8 cellular contexts compared by ENCODE assay signal in the genomic region with DNA sequence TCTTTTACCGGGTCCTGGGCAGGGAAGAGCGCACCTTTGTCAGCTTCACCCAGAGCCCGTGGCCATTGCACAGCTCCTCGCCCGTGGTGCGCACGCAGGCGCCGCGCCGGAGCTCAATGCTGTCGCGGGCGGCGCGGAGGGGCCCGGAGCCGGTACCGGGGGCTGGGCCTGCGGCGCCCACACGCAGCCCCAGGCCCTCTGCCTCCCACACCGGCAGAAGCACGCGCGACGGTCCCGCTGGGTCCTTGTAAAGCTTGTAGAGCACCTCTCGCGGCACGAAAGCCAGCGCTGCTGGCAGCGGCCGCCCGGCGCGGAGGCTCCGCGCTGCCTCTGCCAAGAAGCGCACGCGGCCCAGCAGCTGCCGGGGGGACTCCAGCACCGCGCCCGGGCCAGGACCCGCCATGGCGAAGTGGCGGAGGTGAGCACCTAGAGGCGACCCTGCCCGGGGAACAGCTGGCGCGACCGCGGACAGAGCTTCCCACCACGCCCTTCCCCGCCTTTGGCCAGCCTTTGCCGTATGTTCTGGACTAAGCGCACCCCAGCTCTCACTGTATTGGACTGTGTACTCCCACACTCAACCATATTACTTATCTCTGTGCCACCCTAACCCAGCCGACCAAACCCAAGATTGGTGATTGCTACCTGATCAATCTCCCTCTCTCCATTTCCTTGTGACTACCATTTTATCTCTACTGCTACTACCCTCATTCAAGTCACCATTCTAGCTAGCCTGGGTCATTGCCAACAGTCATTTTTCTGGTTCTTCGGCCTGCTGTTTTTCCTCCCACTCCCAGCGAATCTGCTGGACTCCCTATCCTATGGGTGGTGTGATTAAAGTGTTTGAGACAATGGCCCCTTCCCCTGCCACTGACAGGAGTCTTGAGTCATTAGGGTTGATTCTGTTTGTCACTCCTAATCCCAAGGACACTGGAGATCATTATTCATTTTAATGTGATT. TPM values are rescaled to one million over a fixed set of nuclear protein-coding genes. Genes with fewer than 3 reads are reported as not detected.
A peak's percentile ranks its signal among the peaks of the same experiment; 100 is the strongest.
DNase-seq lines count a peak whose midpoint lies in the region; ATAC-seq, FAIRE-seq and TF ChIP-seq lines count a peak whose summit lies in the region.

HECTD3 (minus strand) TSS at position 470 of the 957 bp plus-strand sequence; CDS start at position 403, 67 bp downstream.

- H3K4me3 Mint-ChIP-seq in progenitor cell of endocrine pancreas (ENCODE audit: low read depth), result peak within 1 kb of the TSS; percentile 77

- ATAC-seq in HG02759 (IDR thresholded peaks at IDR 0.05; ENCODE audit: unreplicated experiment) (peak; percentile 78), left cardiac atrium (peak; percentile 89 to 90)

- peaks cover 27% of the 10 kb centered on the region for H3K4me1 Mint-ChIP-seq in progenitor cell of endocrine pancreas (ENCODE audit: low read depth)

- peak; percentile 85 for FAIRE-seq in GM12892 (lab: Jason Lieb, UNC)
- FAIRE-seq in urothelium cell line (lab: Jason Lieb, UNC), result peak; percentile 13

- intact Hi-C loops in T-helper 1 cell treated with Interleukin-12 subunit alpha and Interleukin-12 subunit beta and Interleukin-4 antibody, amounts not matched to agents 30 ng/mL and 1 ng/mL, for 36 hours (cut with micrococcal nuclease), result loop anchor here (1.0 to 10.0 kb wide), 6 partner anchors 86 to 1184 kb away; partner anchors contain the start of genes MUTYH, POMGNT1 and TOE1
- intact Hi-C loops in left cardiac atrium (cut with DNase I), result loop anchor here (5.0 to 10.0 kb wide), 4 partner anchors 176 to 564 kb away; partner anchors contain the start of gene TESK2 (in 2 of the 2)

- no peaks in the 10 kb centered on the region for H3K27me3 Mint-ChIP-seq in progenitor cell of endocrine pancreas

- peaks cover 4% of the 10 kb centered on the region for H3K36me3 Mint-ChIP-seq in progenitor cell of endocrine pancreas (ENCODE audit: insufficient read depth)

- TF ChIP-seq CTCF in progenitor cell of endocrine pancreas (IDR thresholded peaks at IDR 0.05; ENCODE audit: unreplicated experiment), result no peak

- H3K27ac Mint-ChIP-seq in progenitor cell of endocrine pancreas, result peak within 1 kb of the TSS; percentile 93

- no peaks in the 10 kb centered on the region for H3K9me3 Mint-ChIP-seq in progenitor cell of endocrine pancreas (ENCODE audit: low read depth)

- DNase-seq in GM12892 (ENCODE audit: insufficient read length) (peak; percentile 78), NCI-H146 (lab: John Stamatoyannopoulos, UW) (peak; percentile 75), amniotic epithelial cell (ENCODE audit: low read depth) (peak; percentile 69), left cardiac atrium (peak; percentile 87), progenitor cell of endocrine pancreas (ENCODE audit: low spot score, unreplicated experiment) (peak; percentile 33), urothelium cell line (ENCODE audit: low spot score) (peak; percentile 90)

- TF ChIP-seq POLR2A in GM12892 (IDR thresholded peaks at IDR 0.05; ENCODE audit: low read depth, low read length), result peak; percentile 55; the same call in 1 of the 2 replicates

RNA-seq across cellular contexts. Expression of gene HECTD3, which starts in this region (rescaled TPM):
- 15.6 TPM for polyA plus RNA-seq in GM12892 (2012; ENCODE audit: missing spikeins)
- 44.6 and 45.6 TPM in 2 replicates for total RNA-seq in T-helper 1 cell treated with Interleukin-12 subunit alpha and Interleukin-12 subunit beta and Interleukin-4 antibody, amounts not matched to agents 30 ng/mL and 1 ng/mL, for 36 hours
- 10 to 100 TPM; 18.9 to 24.2 TPM for total RNA-seq in left cardiac atrium
- 43.5 and 44.2 TPM in 2 replicates for total RNA-seq in progenitor cell of endocrine pancreas

Comparison
In these comparisons a context has a peak if more than half of its experiments do, and no peak if none do; other contexts are left out.
1. Peak in every context shown above with its lines: DNase-seq and ATAC-seq.
2. DNase-seq: peak in every context shown above with its lines; median percentile 90 in urothelium cell line; 87 in left cardiac atrium; 78 in GM12892; 75 in NCI-H146; 69 in amniotic epithelial cell; 33 in progenitor cell of endocrine pancreas.